Comparison of ENCODE assay signal across 10 cellular contexts in the genomic region with DNA sequence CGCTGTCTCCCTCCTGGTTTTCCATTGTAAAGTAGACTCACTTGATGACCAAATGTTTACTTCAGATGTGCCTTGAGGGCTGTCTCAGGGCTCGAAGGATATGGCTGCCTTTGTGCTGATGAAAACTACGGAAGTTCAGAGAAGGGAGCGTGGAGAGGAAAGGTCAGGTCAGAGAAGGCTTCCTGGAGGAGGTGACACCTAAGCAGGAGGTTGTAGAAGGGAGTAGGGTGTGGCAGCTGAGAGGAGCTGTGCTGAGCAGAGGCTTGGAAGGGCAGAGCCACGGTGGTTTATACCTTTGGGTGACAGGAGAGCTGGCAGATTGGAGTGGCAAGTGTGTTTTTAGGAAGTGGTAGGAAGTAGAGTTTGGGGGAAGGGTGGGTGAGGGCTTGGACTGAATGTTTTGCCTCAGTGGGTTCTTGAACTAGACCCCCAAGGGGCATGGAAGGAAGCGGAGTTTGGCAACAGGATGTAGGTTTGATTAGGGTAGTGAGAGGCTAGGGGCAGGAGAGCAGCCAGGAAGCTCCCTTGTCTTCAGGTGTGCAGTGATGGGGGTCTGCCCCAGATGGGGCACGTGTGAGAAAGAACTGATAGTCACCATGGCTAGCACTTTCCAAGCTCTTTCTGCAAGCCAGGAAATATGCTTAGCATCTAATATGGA. TPM values are rescaled to one million over a fixed set of nuclear protein-coding genes. Genes with fewer than 3 reads are reported as not detected.
DNase-seq lines count a peak whose midpoint lies in the region; ATAC-seq and TF ChIP-seq lines count a peak whose summit lies in the region.
"Had no signal": no experiment of that assay in that cellular context is flagged by ENCODE, and none has a peak within 500 bp of the region (broad histone marks: within the 10 kb centered on the region; RNA-seq: fewer than 3 reads in every experiment).

No MANE protein-coding gene starts in this region.

- H3K4me3 Mint-ChIP-seq in activated T-helper 17 cell treated with anti-CD3 and anti-CD28 coated beads, Interleukin-2, amount 50 U/mL, for 72 hours: peak overlapping the region; percentile 87

- H3K9me3 Mint-ChIP-seq in activated T-helper 17 cell treated with anti-CD3 and anti-CD28 coated beads, Interleukin-2, amount 50 U/mL, for 72 hours: no peaks in the 10 kb centered on the region

- no peak for TF ChIP-seq CTCF in GM06990 (IDR thresholded peaks at IDR 0.05; ENCODE audit: insufficient read depth, low read length, poor library complexity, severe bottlenecking)
- no peak for TF ChIP-seq CTCF in right lobe of liver (IDR thresholded peaks at IDR 0.05)
- TF ChIP-seq CTCF in heart right ventricle (IDR thresholded peaks at IDR 0.05): no peak

- DNase-seq in GM06990 (ENCODE audit: extremely low read depth, insufficient read length) (no peak), right lobe of liver (no peak), hypothalamus (lab: John Stamatoyannopoulos, UW) (no peak), OCI-M2 (lab: John Stamatoyannopoulos, UW; ENCODE audit: unreplicated experiment) (no peak), heart right ventricle (no peak)
- DNase-seq: adrenal gland, right cardiac atrium had no signal

- H3K9me3 ChIP-seq in BLaER1 (no peaks in the 10 kb centered on the region), right lobe of liver (no peaks in the 10 kb centered on the region), heart right ventricle (no peaks in the 10 kb centered on the region)
- H3K9me3 ChIP-seq: adrenal gland had no signal

- WGBS in right lobe of liver (ENCODE audit: insufficient coverage, low coverage, low lambda C conversion rate, missing lambda C conversion rate): 64% methylated on average over 7 of the region's 7 CpGs
- 68 to 72% methylated on average over 7 of the region's 7 CpGs for WGBS in heart right ventricle, 2 donors

- peaks cover 86% of the 10 kb centered on the region for H4K20me1 ChIP-seq in BLaER1

- peaks cover 60% of the 10 kb centered on the region for H3K36me3 Mint-ChIP-seq in activated T-helper 17 cell treated with anti-CD3 and anti-CD28 coated beads, Interleukin-2, amount 50 U/mL, for 72 hours (ENCODE audit: low read depth)

- H3K27me3 ChIP-seq in BLaER1 (no peaks in the 10 kb centered on the region), GM06990 (replicated peaks; ENCODE audit: control insufficient read depth, insufficient read depth, low read length) (no peaks in the 10 kb centered on the region), right lobe of liver (no peaks in the 10 kb centered on the region), heart right ventricle (no peaks in the 10 kb centered on the region)
- H3K27me3 ChIP-seq: adrenal gland had no signal

- intact Hi-C loops in right lobe of liver (cut with DNase I) (no loop called here), heart right ventricle (cut with DNase I) (loop anchor here in 1 of 10 donors (5.0 kb wide), 1 partner anchor 37 kb away; no protein-coding TSS in a partner anchor)

- H3K36me3 ChIP-seq in BLaER1: peaks cover 70% of the 10 kb centered on the region
- H3K36me3 ChIP-seq in GM06990 (ENCODE audit: control insufficient read depth, insufficient read depth, low read length): peaks cover 8% of the 10 kb centered on the region
- H3K36me3 ChIP-seq in right lobe of liver: peaks cover 0 to 3% (median 0%) of the 10 kb centered on the region in 4 donors
- H3K36me3 ChIP-seq in heart right ventricle: peaks cover 0 to 53% (median 0%) of the 10 kb centered on the region in 9 donors

- peak overlapping the region; percentile 94 for H3K4me2 ChIP-seq in BLaER1

- H3K27ac Mint-ChIP-seq in activated T-helper 17 cell treated with anti-CD3 and anti-CD28 coated beads, Interleukin-2, amount 50 U/mL, for 72 hours: peak overlapping the region; percentile 98

- TF ChIP-seq POLR2A in right lobe of liver (IDR thresholded peaks at IDR 0.05): no peak

- peaks cover 62% of the 10 kb centered on the region for H3K4me1 ChIP-seq in BLaER1
- peaks cover 0 to 60% (median 14%) of the 10 kb centered on the region in 4 donors for H3K4me1 ChIP-seq in right lobe of liver
- peaks cover 0 to 28% (median 18%) of the 10 kb centered on the region in 9 donors for H3K4me1 ChIP-seq in heart right ventricle

- peak overlapping the region; percentile 75 for H3K9ac ChIP-seq in BLaER1

- H3K27ac ChIP-seq in BLaER1 (peak overlapping the region; percentile 78), right lobe of liver (peak overlapping the region in 2 of 3 donors; percentile 87 to 88), heart right ventricle (peak overlapping the region in 1 of 10 donors; percentile 12)
- H3K27ac ChIP-seq: adrenal gland had no signal

- peak overlapping the region; percentile 57 for H3K4me3 ChIP-seq in BLaER1
- peak overlapping the region; percentile 41 for H3K4me3 ChIP-seq in GM06990 (replicated peaks; ENCODE audit: low read depth, low read length)
- no peak overlapping the region for H3K4me3 ChIP-seq in right lobe of liver
- no peak overlapping the region for H3K4me3 ChIP-seq in heart right ventricle
- H3K4me3 ChIP-seq: adrenal gland had no signal

- no peaks in the 10 kb centered on the region for H3K27me3 Mint-ChIP-seq in activated T-helper 17 cell treated with anti-CD3 and anti-CD28 coated beads, Interleukin-2, amount 50 U/mL, for 72 hours

- ATAC-seq in activated T-helper 17 cell treated with anti-CD3 and anti-CD28 coated beads, Interleukin-2, amount 50 U/mL, for 72 hours (replicated peaks): peak; percentile 53
- ATAC-seq in right lobe of liver (no peak), HG03520 (IDR thresholded peaks at IDR 0.05; ENCODE audit: unreplicated experiment) (no peak), heart right ventricle (no peak)
- ATAC-seq: right cardiac atrium had no signal

- peaks cover 34% of the 10 kb centered on the region for H3K4me1 Mint-ChIP-seq in activated T-helper 17 cell treated with anti-CD3 and anti-CD28 coated beads, Interleukin-2, amount 50 U/mL, for 72 hours

RNA-seq across cellular contexts. Expression of gene ZSCAN2, which starts 4.5 kb away (rescaled TPM):
- 10 to 100 TPM in 1 of 2 donors, 1 to 10 TPM in 1; 9.0 to 14.1 TPM for total RNA-seq in activated T-helper 17 cell treated with anti-CD3 and anti-CD28 coated beads, Interleukin-2, amount 50 U/mL, for 72 hours
- total RNA-seq in right lobe of liver (1 to 10 TPM; 4.5 to 8.7 (median 6.8) TPM), heart right ventricle (1 to 10 TPM; 3.7 to 8.1 (median 5.9) TPM)
- 1 to 10 TPM; 4.1 to 4.2 TPM for polyA plus RNA-seq in heart right ventricle

RNA-seq across cellular contexts. Expression of gene WDR73, which starts 48.7 kb away (rescaled TPM):
- 10 to 100 TPM; 14.8 to 22.5 TPM for total RNA-seq in activated T-helper 17 cell treated with anti-CD3 and anti-CD28 coated beads, Interleukin-2, amount 50 U/mL, for 72 hours
- total RNA-seq in right lobe of liver (10 to 100 TPM in 1 of 6 experiments, 1 to 10 TPM in 5; 6.3 to 11.1 (median 8.1) TPM), heart right ventricle (10 to 100 TPM; 10.4 to 16.0 (median 13.9) TPM)
- 10 to 100 TPM; 16.7 to 18.4 TPM for polyA plus RNA-seq in heart right ventricle

RNA-seq across cellular contexts. Expression of gene NMB, which starts 52.6 kb away (rescaled TPM):
- 1 to 10 TPM; 7.8 TPM for total RNA-seq in activated T-helper 17 cell treated with anti-CD3 and anti-CD28 coated beads, Interleukin-2, amount 50 U/mL, for 72 hours
- total RNA-seq in right lobe of liver: 1 to 10 TPM in 4 of 6 experiments, under 1 TPM in 2; 0.76 to 3.8 (median 1.7) TPM
- 1 to 10 TPM in 9 of 10 donors, under 1 TPM in 1; 0.96 to 6.6 (median 2.1) TPM for total RNA-seq in heart right ventricle
- polyA plus RNA-seq in heart right ventricle: 1 to 10 TPM; 2.3 to 8.0 TPM

Comparison
In these comparisons a context has a peak if more than half of its experiments do, and no peak if none do; other contexts are left out.
1. H3K4me3 ChIP-seq: peak in BLaER1 (single experiment) and GM06990 (single experiment); none in right lobe of liver (0 of 3) and heart right ventricle (0 of 10).